ENCODE assay signal across 12 cellular contexts in genomic region chr6:109480993-109481480, GRCh38. TPM values are rescaled to one million over a fixed set of nuclear protein-coding genes. Genes with fewer than 3 reads are reported as not detected.
DNase-seq lines count a peak whose midpoint lies in the region; FAIRE-seq and TF ChIP-seq lines count a peak whose summit lies in the region.
"Had no signal": no experiment of that assay in that cellular context is flagged by ENCODE, and none has a peak within 500 bp of the region (broad histone marks: within the 10 kb centered on the region; RNA-seq: fewer than 3 reads in every experiment).

No MANE protein-coding gene starts in this region.

- H3K79me2 ChIP-seq in PC-9 (ENCODE audit: low read depth), result peaks cover 68% of the 10 kb centered on the region
- H3K79me2 ChIP-seq in H1 (ENCODE audit: control insufficient read depth in 1 of 2, insufficient read depth in 2 of 2, low read length in 2 of 2), result peaks cover 20 to 64% of the 10 kb centered on the region in 2 experiments

- CTCF ChIA-PET in activated CD4-positive, alpha-beta T cell treated with anti-CD3 and anti-CD28 coated beads, Interleukin-2, amount 10 ng/mL, durations not matched to agents 7 days and 5 days (lab: Charles Lee), result interaction anchor here (0.9 to 1.5 kb wide), 5 partner anchors 8 to 35 kb away, joined by 3 to 5 read pairs (median 3); no protein-coding TSS in a partner anchor
- CTCF ChIA-PET in PC-9 (lab: Charles Lee) (interaction anchor here (0.6 kb wide), 1 partner anchor 119 kb away, joined by 3 read pairs; no protein-coding TSS in a partner anchor), H1 (lab: Charles Lee; ENCODE audit: partially characterized antibody) (interaction anchor here (0.8 to 2.5 kb wide), 9 partner anchors 10 to 559 kb away, joined by 3 to 9 read pairs (median 4); no protein-coding TSS in a partner anchor)

- H3K9me3 Mint-ChIP-seq in activated CD4-positive, alpha-beta T cell treated with anti-CD3 and anti-CD28 coated beads, Interleukin-2, amount 10 ng/mL, durations not matched to agents 7 days and 5 days, result no peaks in the 10 kb centered on the region

- H3K56ac ChIP-seq in H1 (replicated peaks; ENCODE audit: insufficient read length, low read depth, low read length), result no peak overlapping the region

- H4K20me1 ChIP-seq in PC-9 (ENCODE audit: insufficient read depth) (peaks cover 23% of the 10 kb centered on the region), H1 (replicated peaks in 1 of 2; ENCODE audit: control insufficient read depth in 1 of 2, insufficient read depth in 2 of 2, low read length in 2 of 2) (peaks cover 2 to 11% of the 10 kb centered on the region in 2 experiments)

- FAIRE-seq in H1 (lab: Jason Lieb, UNC), result no peak
- FAIRE-seq in RCC 7860 (lab: Jason Lieb, UNC), result no peak

- H3K9me2 ChIP-seq in PC-9 (ENCODE audit: insufficient read depth), result no peaks in the 10 kb centered on the region

- no peak overlapping the region for H3K4ac ChIP-seq in H1 (replicated peaks; ENCODE audit: insufficient read length, low read depth, low read length)

- H3K27me3 ChIP-seq in PC-9 (ENCODE audit: insufficient read depth, low read depth) (no peaks in the 10 kb centered on the region), H1 (replicated peaks in 1 of 4; ENCODE audit: control insufficient read depth in 3 of 4, extremely low read depth in 1 of 4, insufficient read depth in 3 of 4, low read length in 3 of 4) (no peaks in the 10 kb centered on the region), skeletal muscle satellite cell (ENCODE audit: control insufficient read depth, insufficient read depth, low read length) (no peaks in the 10 kb centered on the region), H7 (ENCODE audit: control insufficient read depth, insufficient read depth, low read length) (no peaks in the 10 kb centered on the region)
- H3K27me3 ChIP-seq: gastroesophageal sphincter had no signal

- H3K36me3 ChIP-seq in PC-9 (ENCODE audit: low read depth) (peaks cover 30% of the 10 kb centered on the region), H1 (ENCODE audit: control insufficient read depth in 2 of 4, insufficient read depth in 4 of 4, low read length in 3 of 4) (peaks cover 7 to 43% (median 26%) of the 10 kb centered on the region in 4 experiments), skeletal muscle satellite cell (ENCODE audit: insufficient read depth, low read length) (peaks cover 31% of the 10 kb centered on the region), H7 (replicated peaks; ENCODE audit: control insufficient read depth, insufficient read depth, low read length) (peaks cover 9% of the 10 kb centered on the region)

- peaks cover 66% of the 10 kb centered on the region for H3K4me1 Mint-ChIP-seq in activated CD4-positive, alpha-beta T cell treated with anti-CD3 and anti-CD28 coated beads, Interleukin-2, amount 10 ng/mL, durations not matched to agents 7 days and 5 days

- no peak overlapping the region for H4K8ac ChIP-seq in H1 (ENCODE audit: extremely low read depth, insufficient read depth, low read length)

- peak overlapping the region; percentile 97 for H3K4me3 Mint-ChIP-seq in activated CD4-positive, alpha-beta T cell treated with anti-CD3 and anti-CD28 coated beads, Interleukin-2, amount 10 ng/mL, durations not matched to agents 7 days and 5 days

- H3K9ac ChIP-seq in H1 (replicated peaks in 1 of 4; ENCODE audit: extremely low read depth in 1 of 4, low read depth in 3 of 4, low read length in 3 of 4) (no peak overlapping the region; a peak in 1 of 7 replicates), skeletal muscle satellite cell (ENCODE audit: low read depth, low read length) (no peak overlapping the region)

- H2BK15ac ChIP-seq in H1 (ENCODE audit: low read length), result no peak overlapping the region

- no peak overlapping the region for H3K23ac ChIP-seq in H1 (ENCODE audit: insufficient read length)

- no peak overlapping the region for H2BK120ac ChIP-seq in H1 (replicated peaks; ENCODE audit: low read depth, low read length)

- H3K27ac ChIP-seq in PC-9 (no peak overlapping the region), H1 (ENCODE audit: low read depth, low read length) (no peak overlapping the region)
- H3K27ac ChIP-seq: gastroesophageal sphincter had no signal

- POLR2A ChIA-PET in activated CD4-positive, alpha-beta T cell treated with anti-CD3 and anti-CD28 coated beads, Interleukin-2, amount 10 ng/mL, durations not matched to agents 7 days and 5 days (lab: Charles Lee), result interaction anchor here (0.6 kb wide), 1 partner anchor 110 kb away, joined by 4 read pairs; no protein-coding TSS in a partner anchor
- POLR2A ChIA-PET in PC-9 (lab: Charles Lee; ENCODE audit: unreplicated experiment), result no interaction called here
- POLR2A ChIA-PET in H1 (lab: Charles Lee; ENCODE audit: partially characterized antibody), result interaction anchor here (1.5 to 2.5 kb wide), 3 partner anchors 20 to 39 kb away, joined by 3 to 10 read pairs (median 4); no protein-coding TSS in a partner anchor

- no peak overlapping the region for H4K5ac ChIP-seq in H1 (ENCODE audit: insufficient read length, low read depth, low read length)

- no peak overlapping the region for H2BK12ac ChIP-seq in H1 (ENCODE audit: low read depth, low read length)

- peaks cover 7% of the 10 kb centered on the region for H3K79me1 ChIP-seq in H1 (ENCODE audit: low read depth, low read length)

- DNase-seq in activated CD4-positive, alpha-beta T cell treated with anti-CD3 and anti-CD28 coated beads, Interleukin-2, amount 10 ng/mL, durations not matched to agents 7 days and 5 days, result no peak
- no peak for DNase-seq in activated CD4-positive, alpha-beta T cell treated with anti-CD3 and anti-CD28 coated beads, Interleukin-2, amount 50 U/mL, for 48 hours
- DNase-seq in PC-9 (no peak), H1 (ENCODE audit: low read depth in 1 of 2, low spot score in 2 of 2) (no peak), RCC 7860 (ENCODE audit: low spot score) (no peak), H7 (no peak), SIG-M5 treated with dmso at 0.1 percent for 504 hours (lab: John Stamatoyannopoulos, UW; ENCODE audit: unreplicated experiment) (no peak)
- DNase-seq: ACHN, NCI-H2171, SHP77 treated with DMSO at 0.1 percent for 48 hours had no signal

- H2AFZ ChIP-seq in PC-9 (no peak overlapping the region), H1 (ENCODE audit: low read length) (no peak overlapping the region)

- H4K91ac ChIP-seq in H1 (replicated peaks; ENCODE audit: insufficient read length, low read length), result no peak overlapping the region

- no peak overlapping the region for H3K18ac ChIP-seq in H1 (ENCODE audit: extremely low read depth, low read length)

- WGBS in H1 (ENCODE audit: extremely low coverage in 1 of 2, insufficient coverage in 1 of 2, insufficient read length in 1 of 2, insufficient replicate concordance in 2 of 2, low coverage in 1 of 2, low lambda C conversion rate in 2 of 2, missing lambda C conversion rate in 1 of 2), 2 experiments, result 96% methylated on average over 7 of the region's 7 CpGs; no CpG with 5 or more reads in 1 of the 2 experiments

- H3F3A ChIP-seq in PC-9 (ENCODE audit: insufficient read depth, low read depth), result peaks cover 12% of the 10 kb centered on the region; the same call in 1 of the 2 replicates

- H3K9me3 ChIP-seq in PC-9 (ENCODE audit: insufficient read depth, low read depth) (no peaks in the 10 kb centered on the region), H1 (ENCODE audit: insufficient read depth in 2 of 2, low read depth in 1 of 2, low read length in 1 of 2) (no peaks in the 10 kb centered on the region), skeletal muscle satellite cell (replicated peaks; ENCODE audit: low read length) (no peaks in the 10 kb centered on the region)
- H3K9me3 ChIP-seq: gastroesophageal sphincter had no signal

- H2AK5ac ChIP-seq in H1 (ENCODE audit: low read depth, low read length), result no peak overlapping the region

- TSS peak; percentile 27 for BruUV-seq in PC-9 (replicated peaks; lab: Mats Ljungman, UMichigan)

- H3K14ac ChIP-seq in H1 (ENCODE audit: insufficient read length), result no peak overlapping the region

- no peaks in the 10 kb centered on the region for H3K27me3 Mint-ChIP-seq in activated CD4-positive, alpha-beta T cell treated with anti-CD3 and anti-CD28 coated beads, Interleukin-2, amount 10 ng/mL, durations not matched to agents 7 days and 5 days

- peak overlapping the region; percentile 76 for H3K4me2 ChIP-seq in PC-9
- peak overlapping the region; percentile 65 to 72 for H3K4me2 ChIP-seq in H1 (ENCODE audit: insufficient read depth in 1 of 2, low read depth in 2 of 2, low read length in 2 of 2)
- H3K4me2 ChIP-seq in skeletal muscle satellite cell (ENCODE audit: low read length), result peak overlapping the region; percentile 99

- H3K36me3 Mint-ChIP-seq in activated CD4-positive, alpha-beta T cell treated with anti-CD3 and anti-CD28 coated beads, Interleukin-2, amount 10 ng/mL, durations not matched to agents 7 days and 5 days (ENCODE audit: low read depth), result peaks cover 57% of the 10 kb centered on the region

- H3K27ac Mint-ChIP-seq in activated CD4-positive, alpha-beta T cell treated with anti-CD3 and anti-CD28 coated beads, Interleukin-2, amount 10 ng/mL, durations not matched to agents 7 days and 5 days, result peak overlapping the region; percentile 95

- no peak overlapping the region for H2BK20ac ChIP-seq in H1 (ENCODE audit: low read length)

- H3K4me3 ChIP-seq in PC-9 (peak overlapping the region; percentile 21; the same call in 1 of the 2 replicates), H1 (ENCODE audit: extremely low read depth in 1 of 4, insufficient read depth in 2 of 4, low read depth in 3 of 4, low read length in 4 of 4) (peak overlapping the region in 2 of 4 experiments; percentile 9 to 49; a peak in 3 of 8 replicates), skeletal muscle satellite cell (ENCODE audit: low read length) (peak overlapping the region; percentile 10), H7 (ENCODE audit: insufficient read depth, low read depth, low read length) (no peak overlapping the region)

- H3K4me1 ChIP-seq in PC-9 (replicated peaks; ENCODE audit: insufficient read depth) (peaks cover 46% of the 10 kb centered on the region), H1 (replicated peaks in 1 of 4; ENCODE audit: control insufficient read depth in 3 of 4, insufficient read depth in 4 of 4, low read length in 3 of 4) (peaks cover 5 to 15% (median 7%) of the 10 kb centered on the region in 4 experiments; a peak in 6 of 7 replicates), skeletal muscle satellite cell (ENCODE audit: control insufficient read depth, insufficient read depth, low read length) (peaks cover 30% of the 10 kb centered on the region)

- intact Hi-C loops in PC-9 (cut with micrococcal nuclease; ENCODE audit: unreplicated experiment), result loop anchor here (10.0 kb wide), 1 partner anchor 386 kb away; the partner anchor contains the start of genes CEP57L1 and SESN1

- no peak for TF ChIP-seq CTCF in PC-9 (conservative IDR thresholded peaks at IDR 0.05)
- TF ChIP-seq CTCF in H1 (IDR thresholded peaks at IDR 0.05; ENCODE audit: control extremely low read depth in 1 of 3, insufficient read depth in 1 of 3, low read depth in 1 of 3, low read length in 3 of 3), result no peak

- peaks cover 7% of the 10 kb centered on the region; the same call in 1 of the 2 replicates for H3K23me2 ChIP-seq in H1 (ENCODE audit: low read depth, low read length)

- H2BK5ac ChIP-seq in H1 (ENCODE audit: low read depth, low read length), result no peak overlapping the region

- TF ChIP-seq EP300 in H1 (IDR thresholded peaks at IDR 0.05; ENCODE audit: borderline replicate concordance in 1 of 2, low read depth in 2 of 2, low read length in 2 of 2), result no peak

- TF ChIP-seq POLR2A in H1 (IDR thresholded peaks at IDR 0.05; ENCODE audit: control extremely low read depth in 1 of 2, low read depth in 2 of 2, low read length in 2 of 2), result no peak

- no peak for TF ChIP-seq RAD21 in H1 (IDR thresholded peaks at IDR 0.05 in 1 of 2, conservative IDR thresholded peaks at IDR 0.05 in 1 of 2; ENCODE audit: low read depth in 2 of 2, low read length in 2 of 2)

RNA-seq across cellular contexts. Expression of gene ZBTB24, which starts 2.0 kb away (rescaled TPM):
- total RNA-seq in activated CD4-positive, alpha-beta T cell treated with anti-CD3 and anti-CD28 coated beads, Interleukin-2, amount 10 ng/mL, durations not matched to agents 7 days and 5 days, result 10 to 100 TPM; 17.6 to 19.1 TPM
- 5.4 and 7.2 TPM in 2 replicates for total RNA-seq in PC-9 (2021)
- total RNA-seq in H1 (2021; fragmentation: NEBNext Ultra II Directional; extraction: Animal tissue kit (Norgen Biotek cat#: 25700)), result 20.5 and 21.0 TPM in 2 replicates
- 5.9 and 7.5 TPM in 2 replicates for polyA plus RNA-seq in H1 (2011; rRNA removed)
- polyA plus RNA-seq in H1 (2011; cell fraction: cytosol; rRNA removed), result 7.7 TPM
- polyA plus RNA-seq in H1 (2011; cell fraction: nucleus; rRNA removed), result 6.5 TPM
- polyA plus RNA-seq in H1 (2012, experiment 1 of 2), result 8.0 to 12.5 TPM (median 9.3 TPM) in 4 replicates
- 1.4 TPM for polyA plus RNA-seq in H1 (2012, experiment 2 of 2)
- polyA plus RNA-seq in H1 (2013, experiment 1 of 2), result 10.2 TPM
- polyA plus RNA-seq in H1 (2013, experiment 2 of 2), result 9.3 TPM
- 17.3 and 22.3 TPM in 2 replicates for polyA minus RNA-seq in H1 (2011; rRNA and poly(A)+ RNA removed)
- 12.2 TPM for polyA minus RNA-seq in H1 (2011; cell fraction: cytosol; rRNA and poly(A)+ RNA removed)
- 14.7 TPM for polyA minus RNA-seq in H1 (2011; cell fraction: nucleus; rRNA and poly(A)+ RNA removed)
- total RNA-seq in skeletal muscle satellite cell (2012; rRNA removed), result 7.4 TPM in 2 replicates
- 17.8 and 18.1 TPM in 2 replicates for total RNA-seq in H7 (2014; rRNA removed; shearing (Covaris generic))

RNA-seq across cellular contexts. Expression of gene MICAL1, which starts 25.5 kb away (rescaled TPM):
- 10 to 100 TPM; 93.1 to 98.3 TPM for total RNA-seq in activated CD4-positive, alpha-beta T cell treated with anti-CD3 and anti-CD28 coated beads, Interleukin-2, amount 10 ng/mL, durations not matched to agents 7 days and 5 days
- 10.8 and 17.7 TPM in 2 replicates for total RNA-seq in PC-9 (2021)
- 51.3 and 55.4 TPM in 2 replicates for total RNA-seq in H1 (2021; fragmentation: NEBNext Ultra II Directional; extraction: Animal tissue kit (Norgen Biotek cat#: 25700))
- polyA plus RNA-seq in H1 (2011; rRNA removed), result 42.5 and 61.9 TPM in 2 replicates
- polyA plus RNA-seq in H1 (2011; cell fraction: cytosol; rRNA removed), result 64.0 TPM
- 305 TPM for polyA plus RNA-seq in H1 (2011; cell fraction: nucleus; rRNA removed)
- 47.2 to 66.8 TPM (median 61.2 TPM) in 4 replicates for polyA plus RNA-seq in H1 (2012, experiment 1 of 2)
- polyA plus RNA-seq in H1 (2012, experiment 2 of 2), result 36.4 TPM
- 34.3 TPM for polyA plus RNA-seq in H1 (2013, experiment 1 of 2)
- 30.6 TPM for polyA plus RNA-seq in H1 (2013, experiment 2 of 2)
- polyA minus RNA-seq in H1 (2011; rRNA and poly(A)+ RNA removed), result 38.4 and 38.6 TPM in 2 replicates
- 27.2 TPM for polyA minus RNA-seq in H1 (2011; cell fraction: cytosol; rRNA and poly(A)+ RNA removed)
- 63.9 TPM for polyA minus RNA-seq in H1 (2011; cell fraction: nucleus; rRNA and poly(A)+ RNA removed)
- total RNA-seq in skeletal muscle satellite cell (2012; rRNA removed), result 64.2 and 69.5 TPM in 2 replicates
- total RNA-seq in H7 (2014; rRNA removed; shearing (Covaris generic)), result 45.1 and 56.9 TPM in 2 replicates

RNA-seq across cellular contexts. Expression of gene SMPD2, which starts 40.5 kb away (rescaled TPM):
- total RNA-seq in activated CD4-positive, alpha-beta T cell treated with anti-CD3 and anti-CD28 coated beads, Interleukin-2, amount 10 ng/mL, durations not matched to agents 7 days and 5 days, result 10 to 100 TPM; 13.0 to 14.0 TPM
- 8.2 and 10.3 TPM in 2 replicates for total RNA-seq in PC-9 (2021)
- 10.5 and 11.5 TPM in 2 replicates for total RNA-seq in H1 (2021; fragmentation: NEBNext Ultra II Directional; extraction: Animal tissue kit (Norgen Biotek cat#: 25700))
- polyA plus RNA-seq in H1 (2011; rRNA removed), result 15.6 and 17.2 TPM in 2 replicates
- 12.7 TPM for polyA plus RNA-seq in H1 (2011; cell fraction: cytosol; rRNA removed)
- polyA plus RNA-seq in H1 (2011; cell fraction: nucleus; rRNA removed), result 22.3 TPM
- 9.5 to 13.6 TPM (median 12.0 TPM) in 4 replicates for polyA plus RNA-seq in H1 (2012, experiment 1 of 2)
- polyA plus RNA-seq in H1 (2012, experiment 2 of 2), result 18.2 TPM
- polyA plus RNA-seq in H1 (2013, experiment 1 of 2), result 7.7 TPM
- 7.4 TPM for polyA plus RNA-seq in H1 (2013, experiment 2 of 2)
- polyA minus RNA-seq in H1 (2011; rRNA and poly(A)+ RNA removed), result 19.4 and 23.2 TPM in 2 replicates
- polyA minus RNA-seq in H1 (2011; cell fraction: cytosol; rRNA and poly(A)+ RNA removed), result 12.9 TPM
- polyA minus RNA-seq in H1 (2011; cell fraction: nucleus; rRNA and poly(A)+ RNA removed), result 29.9 TPM
- total RNA-seq in skeletal muscle satellite cell (2012; rRNA removed), result 14.2 and 15.3 TPM in 2 replicates
- total RNA-seq in H7 (2014; rRNA removed; shearing (Covaris generic)), result 11.3 and 13.2 TPM in 2 replicates

RNA-seq across cellular contexts. Expression of gene PPIL6, which starts 40.6 kb away (rescaled TPM):
- total RNA-seq in activated CD4-positive, alpha-beta T cell treated with anti-CD3 and anti-CD28 coated beads, Interleukin-2, amount 10 ng/mL, durations not matched to agents 7 days and 5 days, result under 1 TPM; 0.17 to 0.22 TPM
- total RNA-seq in PC-9 (2021), result 13.0 and 15.5 TPM in 2 replicates
- 1.3 and 1.5 TPM in 2 replicates for total RNA-seq in H1 (2021; fragmentation: NEBNext Ultra II Directional; extraction: Animal tissue kit (Norgen Biotek cat#: 25700))
- polyA plus RNA-seq in H1 (2011; rRNA removed), result 0.19 and 0.42 TPM in 2 replicates
- polyA plus RNA-seq in H1 (2011; cell fraction: cytosol; rRNA removed), result 0.84 TPM
- 0.39 TPM for polyA plus RNA-seq in H1 (2011; cell fraction: nucleus; rRNA removed)
- 0.44 to 1.5 TPM (median 0.61 TPM) in 4 replicates for polyA plus RNA-seq in H1 (2012, experiment 1 of 2)
- 0.13 TPM for polyA plus RNA-seq in H1 (2012, experiment 2 of 2)
- 0.55 TPM for polyA plus RNA-seq in H1 (2013, experiment 1 of 2)
- polyA plus RNA-seq in H1 (2013, experiment 2 of 2), result 0.40 TPM
- 1.1 TPM in 1 of 2 replicates, not detected in the other for polyA minus RNA-seq in H1 (2011; rRNA and poly(A)+ RNA removed)
- not detected for polyA minus RNA-seq in H1 (2011; cell fraction: cytosol; rRNA and poly(A)+ RNA removed)
- 1.9 TPM for polyA minus RNA-seq in H1 (2011; cell fraction: nucleus; rRNA and poly(A)+ RNA removed)
- total RNA-seq in skeletal muscle satellite cell (2012; rRNA removed), result 1.3 and 2.5 TPM in 2 replicates
- 0.35 TPM in 1 of 2 replicates, not detected in the other for total RNA-seq in H7 (2014; rRNA removed; shearing (Covaris generic))
